ENCODE assay signal across 9 cellular contexts in genomic region chr1:111351700-111352099, GRCh38.
"Had no signal": no experiment of that assay in that cellular context is flagged by ENCODE, and none has a peak within 500 bp of the region (broad histone marks: within the 10 kb centered on the region; RNA-seq: fewer than 3 reads in every experiment).

No MANE protein-coding gene starts in this region.

- H3K4me3 Mint-ChIP-seq: H9, HFFc6 had no signal

- DNase-seq: GM23248, GOT3, H9, HCEC 1CT, HFFc6, IMR-90, KG1 had no signal

- H3K4me3 ChIP-seq: GM23248 had no signal

- H3K27ac ChIP-seq: GM23248, HL-60 had no signal

- FAIRE-seq: H54 had no signal

- H3K9ac ChIP-seq: GM23248 had no signal

- H2AFZ ChIP-seq: GM23248 had no signal

- H3K9me3 Mint-ChIP-seq: H9, HFFc6 had no signal

- H3K27ac Mint-ChIP-seq: HFFc6 had no signal
